In genomic region chr7:142905759-142906158, GRCh38 we compare ENCODE assay signal across 28 cellular contexts. TPM values are rescaled to one million over a fixed set of nuclear protein-coding genes. Genes with fewer than 3 reads are reported as not detected.
DNase-seq lines count a peak whose midpoint lies in the region; ATAC-seq, FAIRE-seq and TF ChIP-seq lines count a peak whose summit lies in the region.
"Had no signal": no experiment of that assay in that cellular context is flagged by ENCODE, and none has a peak within 500 bp of the region (broad histone marks: within the 10 kb centered on the region; RNA-seq: fewer than 3 reads in every experiment).

No MANE protein-coding gene starts in this region.

- TF ChIP-seq POLR2A in A549 (IDR thresholded peaks at IDR 0.05; ENCODE audit: low read length): no peak
- TF ChIP-seq POLR2A in GM12878 (IDR thresholded peaks at IDR 0.05; ENCODE audit: low read depth, low read length): no peak

- 12% methylated on average over 2 of the region's 2 CpGs for WGBS in A549 (ENCODE audit: missing lambda C conversion rate)
- 23% methylated on average over 2 of the region's 2 CpGs for WGBS in GM12878 (ENCODE audit: insufficient coverage, insufficient replicate concordance, low lambda C conversion rate, missing lambda C conversion rate)

- SMC1A ChIA-PET in GM12878 (lab: Charles Lee; ENCODE audit: uncharacterized antibody, unreplicated experiment): no interaction called here

- in situ Hi-C loops in GM12878 (cut with MboI): no loop called here

- H3K79me2 ChIP-seq in GM12878 (ENCODE audit: control insufficient read depth, insufficient read depth, low read length): no peaks in the 10 kb centered on the region

- FAIRE-seq in A549 (lab: Jason Lieb, UNC) (no peak), GM12878 (lab: Jason Lieb, UNC) (peak; percentile 7), frontal cortex (lab: Jason Lieb, UNC) (no peak)
- FAIRE-seq: GM12891, GM19239 had no signal

- CTCF ChIA-PET in A549 (lab: Yijun Ruan, JAX): no interaction called here
- CTCF ChIA-PET in GM12878 (lab: Yijun Ruan, JAX): no interaction called here

- DNase-seq in A549 (ENCODE audit: low read depth in 1 of 2, low spot score in 1 of 2): no peak
- DNase-seq in GM12878 (ENCODE audit: low read depth, low spot score): no peak
- DNase-seq in frontal cortex (ENCODE audit: low spot score in 2 of 2): no peak
- no peak for DNase-seq in SK-N-DZ (ENCODE audit: low spot score)
- DNase-seq: ACHN; BE2C; C1 segment of cervical spinal cord; CD4-positive, alpha-beta memory T cell; CD4-positive, CD25-positive, alpha-beta regulatory T cell; CD8-positive, alpha-beta memory T cell; COR-L47; DMS 273 treated with DMSO at 0.1 percent for 48 hours; DMS153; DMS53; DMS79; DND-41; EL; GDM1 had no signal

- H3K4me1 ChIP-seq in A549 (no peaks in the 10 kb centered on the region), GM12878 (ENCODE audit: control insufficient read depth, insufficient read depth, low read length) (no peaks in the 10 kb centered on the region)
- H3K4me1 ChIP-seq: BE2C, BLaER1 had no signal

- no TSS peak for BruUV-seq in GM12878 (replicated peaks; lab: Mats Ljungman, UMichigan)

- RAD21 ChIA-PET in GM12878 (lab: Charles Lee; ENCODE audit: unreplicated experiment): no interaction called here

- peaks cover 2% of the 10 kb centered on the region; the same call in 1 of the 3 replicates for H3K9me3 ChIP-seq in A549
- H3K9me3 ChIP-seq in GM12878 (replicated peaks; ENCODE audit: control insufficient read depth, insufficient read depth, low read length): no peaks in the 10 kb centered on the region
- H3K9me3 ChIP-seq: BE2C had no signal

- H3K36me3 ChIP-seq in GM12878 (ENCODE audit: control insufficient read depth in 2 of 2, insufficient read depth in 2 of 2, low read length in 1 of 2): no peaks in the 10 kb centered on the region
- H3K36me3 ChIP-seq: BE2C, BLaER1 had no signal

- H3K27me3 ChIP-seq in GM12878 (replicated peaks in 1 of 2; ENCODE audit: control insufficient read depth in 2 of 2, insufficient read depth in 2 of 2, low read length in 1 of 2): no peaks in the 10 kb centered on the region
- H3K27me3 ChIP-seq: BE2C, BLaER1 had no signal

- ATAC-seq in A549: no peak
- ATAC-seq in GM12878: no peak

- no peak overlapping the region for H2AFZ ChIP-seq in GM12878 (ENCODE audit: control insufficient read depth, low read depth, low read length)

- H4K20me1 ChIP-seq in GM12878 (ENCODE audit: control insufficient read depth, insufficient read depth): no peaks in the 10 kb centered on the region
- H4K20me1 ChIP-seq: BLaER1 had no signal

- H3K9ac ChIP-seq in GM12878 (ENCODE audit: control insufficient read depth, insufficient read depth, low read length): no peak overlapping the region
- H3K9ac ChIP-seq: BLaER1 had no signal

- no peak overlapping the region for H3K4me3 ChIP-seq in A549
- no peak overlapping the region for H3K4me3 ChIP-seq in GM12878
- H3K4me3 ChIP-seq: BLaER1 had no signal

- no peak for TF ChIP-seq EP300 in A549 (IDR thresholded peaks at IDR 0.05)
- no peak for TF ChIP-seq EP300 in GM12878 (IDR thresholded peaks at IDR 0.05; ENCODE audit: borderline replicate concordance in 1 of 2, control insufficient read depth in 1 of 2, low read depth in 2 of 2, low read length in 2 of 2)

- POLR2A ChIA-PET in A549 (lab: Yijun Ruan, JAX) (no interaction called here), GM12878 (lab: Charles Lee) (no interaction called here)

- H3K4me2 ChIP-seq in A549: no peak overlapping the region
- H3K4me2 ChIP-seq in GM12878 (ENCODE audit: control insufficient read depth, insufficient read depth): no peak overlapping the region
- H3K4me2 ChIP-seq: BLaER1 had no signal

- TF ChIP-seq RAD21 in A549 (conservative IDR thresholded peaks at IDR 0.05 in 1 of 2, IDR thresholded peaks at IDR 0.05 in 1 of 2) (no peak), GM12878 (IDR thresholded peaks at IDR 0.05; ENCODE audit: insufficient read depth, low read depth, low read length) (no peak)

- TF ChIP-seq CTCF in A549 (IDR thresholded peaks at IDR 0.05) (no peak), GM12878 (IDR thresholded peaks at IDR 0.05 in 2 of 3, conservative IDR thresholded peaks at IDR 0.05 in 1 of 3; ENCODE audit: control insufficient read depth in 2 of 3, extremely low read depth in 1 of 3, insufficient read depth in 1 of 3, low read depth in 3 of 3, low read length in 3 of 3) (no peak)

- intact Hi-C loops in GM12878 (cut with micrococcal nuclease; ENCODE audit: unreplicated experiment): no loop called here

- H3K27ac ChIP-seq in A549 (no peak overlapping the region), GM12878 (ENCODE audit: control insufficient read depth, insufficient read depth) (no peak overlapping the region)
- H3K27ac ChIP-seq: 22Rv1, BLaER1 had no signal

RNA-seq across cellular contexts. Expression of gene TRPV6, which starts 20.2 kb away (rescaled TPM):
- polyA plus RNA-seq in A549 (2011; rRNA removed): 0.04 TPM in 1 of 2 replicates, not detected in the other
- polyA plus RNA-seq in A549 (2012; cell fraction: cytosol; rRNA removed): not detected in 2 replicates
- polyA plus RNA-seq in A549 (2012; cell fraction: nucleus; rRNA removed): 0.01 and 0.05 TPM in 2 replicates
- polyA plus RNA-seq in A549 (2017; fragmentation: RNase III; extraction: RNeasy Plus Mini Kit Qiagen cat#74134 plus additional on column Dnase treatment): not detected in 3 replicates
- not detected in 2 replicates for polyA minus RNA-seq in A549 (2011; rRNA and poly(A)+ RNA removed)
- total RNA-seq in GM12878 (2013; cell fraction: nucleolus; rRNA removed): 0.05 and 0.33 TPM in 2 replicates
- total RNA-seq in GM12878 (2014; rRNA removed): not detected in 2 replicates
- not detected in 2 replicates for total RNA-seq in GM12878 (2014; rRNA removed; fragmentation: Illumina TruSeq; extraction: Trizol)
- not detected in 2 replicates for total RNA-seq in GM12878 (2021)
- polyA plus RNA-seq in GM12878 (2011; ENCODE audit: low read depth): not detected
- polyA plus RNA-seq in GM12878 (2011; rRNA removed): not detected in 2 replicates
- polyA plus RNA-seq in GM12878 (2011; cell fraction: cytosol; rRNA removed): not detected in 2 replicates
- 0.09 and 0.21 TPM in 2 replicates for polyA plus RNA-seq in GM12878 (2011; cell fraction: nucleus; rRNA removed)
- polyA plus RNA-seq in GM12878 (2012): not detected in 2 replicates
- polyA plus RNA-seq in GM12878 (2014; fragmentation: Illumina TruSeq; extraction: Trizol): not detected in 2 replicates
- polyA plus RNA-seq in GM12878 (2014; fragmentation: Nextera tagmentation; extraction: Ambion mirVana): not detected
- polyA plus RNA-seq in GM12878 (2014; rRNA removed): not detected in 2 replicates
- polyA plus RNA-seq in GM12878 (2016; fragmentation: Nextera tagmentation; extraction: Ambion mirVana): not detected
- not detected in 2 replicates for polyA minus RNA-seq in GM12878 (2011; rRNA and poly(A)+ RNA removed)
- polyA minus RNA-seq in GM12878 (2011; cell fraction: cytosol; rRNA and poly(A)+ RNA removed): not detected in 2 replicates
- polyA minus RNA-seq in GM12878 (2011; cell fraction: nucleus; rRNA and poly(A)+ RNA removed): not detected in 2 replicates
- under 0.01 TPM for total RNA-seq in frontal cortex
- polyA plus RNA-seq in SK-N-DZ (2014; cell fraction: cytosol; rRNA removed): not detected in 2 replicates
- not detected in 2 replicates for polyA plus RNA-seq in SK-N-DZ (2014; cell fraction: nucleus; rRNA removed)
- total RNA-seq: A172; A673; CD4-positive, alpha-beta memory T cell; CD4-positive, CD25-positive, alpha-beta regulatory T cell; CD8-positive, alpha-beta memory T cell; Daoy; G401 had no signal
- polyA plus RNA-seq: AG04450; CD14-positive monocyte; CD8-positive, alpha-beta memory T cell had no signal

RNA-seq across cellular contexts. Expression of gene TRPV5, which starts 27.8 kb away (rescaled TPM):
- polyA plus RNA-seq in A549 (2011; rRNA removed): not detected in 2 replicates
- not detected in 2 replicates for polyA plus RNA-seq in A549 (2012; cell fraction: cytosol; rRNA removed)
- polyA plus RNA-seq in A549 (2012; cell fraction: nucleus; rRNA removed): 0.02 TPM in 1 of 2 replicates, not detected in the other
- polyA plus RNA-seq in A549 (2017; fragmentation: RNase III; extraction: RNeasy Plus Mini Kit Qiagen cat#74134 plus additional on column Dnase treatment): not detected in 3 replicates
- not detected in 2 replicates for polyA minus RNA-seq in A549 (2011; rRNA and poly(A)+ RNA removed)
- 0.47 and 0.50 TPM in 2 replicates for total RNA-seq in GM12878 (2013; cell fraction: nucleolus; rRNA removed)
- total RNA-seq in GM12878 (2014; rRNA removed): not detected in 2 replicates
- not detected in 2 replicates for total RNA-seq in GM12878 (2014; rRNA removed; fragmentation: Illumina TruSeq; extraction: Trizol)
- total RNA-seq in GM12878 (2021): not detected in 2 replicates
- polyA plus RNA-seq in GM12878 (2011; ENCODE audit: low read depth): not detected
- polyA plus RNA-seq in GM12878 (2011; rRNA removed): not detected in 2 replicates
- not detected in 2 replicates for polyA plus RNA-seq in GM12878 (2011; cell fraction: cytosol; rRNA removed)
- polyA plus RNA-seq in GM12878 (2011; cell fraction: nucleus; rRNA removed): not detected in 2 replicates
- not detected in 2 replicates for polyA plus RNA-seq in GM12878 (2012)
- polyA plus RNA-seq in GM12878 (2014; fragmentation: Illumina TruSeq; extraction: Trizol): not detected in 2 replicates
- not detected for polyA plus RNA-seq in GM12878 (2014; fragmentation: Nextera tagmentation; extraction: Ambion mirVana)
- not detected in 2 replicates for polyA plus RNA-seq in GM12878 (2014; rRNA removed)
- not detected for polyA plus RNA-seq in GM12878 (2016; fragmentation: Nextera tagmentation; extraction: Ambion mirVana)
- 0.37 TPM in 1 of 2 replicates, not detected in the other for polyA minus RNA-seq in GM12878 (2011; rRNA and poly(A)+ RNA removed)
- not detected in 2 replicates for polyA minus RNA-seq in GM12878 (2011; cell fraction: cytosol; rRNA and poly(A)+ RNA removed)
- 0.12 TPM in 1 of 2 replicates, not detected in the other for polyA minus RNA-seq in GM12878 (2011; cell fraction: nucleus; rRNA and poly(A)+ RNA removed)
- total RNA-seq in frontal cortex: not detected
- not detected in 2 replicates for polyA plus RNA-seq in SK-N-DZ (2014; cell fraction: cytosol; rRNA removed)
- polyA plus RNA-seq in SK-N-DZ (2014; cell fraction: nucleus; rRNA removed): not detected in 2 replicates
- total RNA-seq: A673; CD4-positive, alpha-beta memory T cell; CD4-positive, CD25-positive, alpha-beta regulatory T cell; CD8-positive, alpha-beta memory T cell; G401 had no signal
- polyA plus RNA-seq: AG04450; CD14-positive monocyte; CD4-positive, alpha-beta memory T cell; CD4-positive, CD25-positive, alpha-beta regulatory T cell; CD8-positive, alpha-beta memory T cell had no signal

RNA-seq across cellular contexts. Expression of gene LLCFC1, which starts 33.5 kb away (rescaled TPM):
- polyA plus RNA-seq in A549 (2011; rRNA removed) (not detected in 2 replicates), A549 (2017; fragmentation: RNase III; extraction: RNeasy Plus Mini Kit Qiagen cat#74134 plus additional on column Dnase treatment) (not detected in 3 replicates), GM12878 (2011; rRNA removed) (not detected in 2 replicates), GM12878 (2014; fragmentation: Illumina TruSeq; extraction: Trizol) (not detected in 2 replicates), GM12878 (2014; fragmentation: Nextera tagmentation; extraction: Ambion mirVana) (not detected), GM12878 (2014; rRNA removed) (not detected in 2 replicates), GM12878 (2016; fragmentation: Nextera tagmentation; extraction: Ambion mirVana) (not detected)
- not detected in 2 replicates for polyA plus RNA-seq in A549 (2012; cell fraction: cytosol; rRNA removed)
- polyA plus RNA-seq in A549 (2012; cell fraction: nucleus; rRNA removed): not detected in 2 replicates
- not detected in 2 replicates for polyA minus RNA-seq in A549 (2011; rRNA and poly(A)+ RNA removed)
- not detected in 2 replicates for total RNA-seq in GM12878 (2013; cell fraction: nucleolus; rRNA removed)
- total RNA-seq in GM12878 (2014; rRNA removed) (not detected in 2 replicates), GM12878 (2014; rRNA removed; fragmentation: Illumina TruSeq; extraction: Trizol) (not detected in 2 replicates), GM12878 (2021) (not detected in 2 replicates), frontal cortex (not detected)
- not detected for polyA plus RNA-seq in GM12878 (2011; ENCODE audit: low read depth)
- polyA plus RNA-seq in GM12878 (2011; cell fraction: cytosol; rRNA removed): not detected in 2 replicates
- polyA plus RNA-seq in GM12878 (2011; cell fraction: nucleus; rRNA removed): not detected in 2 replicates
- not detected in 2 replicates for polyA plus RNA-seq in GM12878 (2012)
- not detected in 2 replicates for polyA minus RNA-seq in GM12878 (2011; rRNA and poly(A)+ RNA removed)
- not detected in 2 replicates for polyA minus RNA-seq in GM12878 (2011; cell fraction: cytosol; rRNA and poly(A)+ RNA removed)
- polyA minus RNA-seq in GM12878 (2011; cell fraction: nucleus; rRNA and poly(A)+ RNA removed): not detected in 2 replicates
- not detected in 2 replicates for polyA plus RNA-seq in SK-N-DZ (2014; cell fraction: cytosol; rRNA removed)
- not detected in 2 replicates for polyA plus RNA-seq in SK-N-DZ (2014; cell fraction: nucleus; rRNA removed)
- total RNA-seq: A172; A673; CD4-positive, alpha-beta memory T cell; CD4-positive, CD25-positive, alpha-beta regulatory T cell; CD8-positive, alpha-beta memory T cell; Daoy; G401 had no signal
- polyA plus RNA-seq: AG04450; CD14-positive monocyte; CD4-positive, alpha-beta memory T cell; CD4-positive, CD25-positive, alpha-beta regulatory T cell; CD8-positive, alpha-beta memory T cell had no signal

RNA-seq across cellular contexts. Expression of gene EPHB6, which starts 50.9 kb away (rescaled TPM):
- 0.26 and 0.32 TPM in 2 replicates for polyA plus RNA-seq in A549 (2011; rRNA removed)
- 0.09 and 0.10 TPM in 2 replicates for polyA plus RNA-seq in A549 (2012; cell fraction: cytosol; rRNA removed)
- 0.35 and 0.86 TPM in 2 replicates for polyA plus RNA-seq in A549 (2012; cell fraction: nucleus; rRNA removed)
- 0.14 to 0.37 TPM (median 0.22 TPM) in 3 replicates for polyA plus RNA-seq in A549 (2017; fragmentation: RNase III; extraction: RNeasy Plus Mini Kit Qiagen cat#74134 plus additional on column Dnase treatment)
- 1.1 and 1.2 TPM in 2 replicates for polyA minus RNA-seq in A549 (2011; rRNA and poly(A)+ RNA removed)
- 0.69 and 1.5 TPM in 2 replicates for total RNA-seq in GM12878 (2013; cell fraction: nucleolus; rRNA removed)
- 0.34 TPM in 1 of 2 replicates, not detected in the other for total RNA-seq in GM12878 (2014; rRNA removed)
- 0.22 TPM in 1 of 2 replicates, not detected in the other for total RNA-seq in GM12878 (2014; rRNA removed; fragmentation: Illumina TruSeq; extraction: Trizol)
- 0.41 and 0.93 TPM in 2 replicates for total RNA-seq in GM12878 (2021)
- polyA plus RNA-seq in GM12878 (2011; ENCODE audit: low read depth): not detected
- polyA plus RNA-seq in GM12878 (2011; rRNA removed): 0.49 and 1.3 TPM in 2 replicates
- polyA plus RNA-seq in GM12878 (2011; cell fraction: cytosol; rRNA removed): 1.5 and 2.3 TPM in 2 replicates
- polyA plus RNA-seq in GM12878 (2011; cell fraction: nucleus; rRNA removed): 9.0 and 10.4 TPM in 2 replicates
- 0.18 TPM in 2 replicates for polyA plus RNA-seq in GM12878 (2012)
- polyA plus RNA-seq in GM12878 (2014; fragmentation: Illumina TruSeq; extraction: Trizol): 0.06 TPM in 1 of 2 replicates, not detected in the other
- under 1 TPM in 1 of 2 experiments, not detected in 1; 0.11 TPM for polyA plus RNA-seq in GM12878 (2014; fragmentation: Nextera tagmentation; extraction: Ambion mirVana)
- polyA plus RNA-seq in GM12878 (2014; rRNA removed): 0.68 and 0.88 TPM in 2 replicates
- polyA plus RNA-seq in GM12878 (2016; fragmentation: Nextera tagmentation; extraction: Ambion mirVana): under 1 TPM in 1 of 2 experiments, not detected in 1; 0.47 TPM
- 0.95 and 2.0 TPM in 2 replicates for polyA minus RNA-seq in GM12878 (2011; rRNA and poly(A)+ RNA removed)
- 2.9 and 3.8 TPM in 2 replicates for polyA minus RNA-seq in GM12878 (2011; cell fraction: cytosol; rRNA and poly(A)+ RNA removed)
- 1.3 and 2.5 TPM in 2 replicates for polyA minus RNA-seq in GM12878 (2011; cell fraction: nucleus; rRNA and poly(A)+ RNA removed)
- 29.3 TPM for total RNA-seq in frontal cortex
- polyA plus RNA-seq in SK-N-DZ (2014; cell fraction: cytosol; rRNA removed): 0.05 and 0.17 TPM in 2 replicates
- polyA plus RNA-seq in SK-N-DZ (2014; cell fraction: nucleus; rRNA removed): 0.09 and 0.41 TPM in 2 replicates
- total RNA-seq: G401 had no signal

RNA-seq across cellular contexts. Expression of gene KEL, which starts 56.4 kb away (rescaled TPM):
- 0.14 and 0.33 TPM in 2 replicates for polyA plus RNA-seq in A549 (2011; rRNA removed)
- 0.01 TPM in 2 replicates for polyA plus RNA-seq in A549 (2012; cell fraction: cytosol; rRNA removed)
- polyA plus RNA-seq in A549 (2012; cell fraction: nucleus; rRNA removed): 0.15 and 0.16 TPM in 2 replicates
- not detected in 3 replicates for polyA plus RNA-seq in A549 (2017; fragmentation: RNase III; extraction: RNeasy Plus Mini Kit Qiagen cat#74134 plus additional on column Dnase treatment)
- polyA minus RNA-seq in A549 (2011; rRNA and poly(A)+ RNA removed): not detected in 2 replicates
- 6.7 and 9.0 TPM in 2 replicates for total RNA-seq in GM12878 (2013; cell fraction: nucleolus; rRNA removed)
- total RNA-seq in GM12878 (2014; rRNA removed): 0.05 TPM in 1 of 2 replicates, not detected in the other
- 0.14 and 0.31 TPM in 2 replicates for total RNA-seq in GM12878 (2014; rRNA removed; fragmentation: Illumina TruSeq; extraction: Trizol)
- total RNA-seq in GM12878 (2021): 0.28 and 1.7 TPM in 2 replicates
- not detected for polyA plus RNA-seq in GM12878 (2011; ENCODE audit: low read depth)
- 0.12 and 0.13 TPM in 2 replicates for polyA plus RNA-seq in GM12878 (2011; rRNA removed)
- polyA plus RNA-seq in GM12878 (2011; cell fraction: cytosol; rRNA removed): 0.18 and 0.32 TPM in 2 replicates
- 0.91 and 1.2 TPM in 2 replicates for polyA plus RNA-seq in GM12878 (2011; cell fraction: nucleus; rRNA removed)
- 0.39 and 0.49 TPM in 2 replicates for polyA plus RNA-seq in GM12878 (2012)
- 0.10 TPM in 1 of 2 replicates, not detected in the other for polyA plus RNA-seq in GM12878 (2014; fragmentation: Illumina TruSeq; extraction: Trizol)
- polyA plus RNA-seq in GM12878 (2014; fragmentation: Nextera tagmentation; extraction: Ambion mirVana): under 1 TPM; 0.15 to 0.68 TPM
- polyA plus RNA-seq in GM12878 (2014; rRNA removed): 0.05 and 0.18 TPM in 2 replicates
- under 1 TPM in 1 of 2 experiments, not detected in 1; 0.73 TPM for polyA plus RNA-seq in GM12878 (2016; fragmentation: Nextera tagmentation; extraction: Ambion mirVana)
- polyA minus RNA-seq in GM12878 (2011; rRNA and poly(A)+ RNA removed): 0.05 TPM in 1 of 2 replicates, not detected in the other
- not detected in 2 replicates for polyA minus RNA-seq in GM12878 (2011; cell fraction: cytosol; rRNA and poly(A)+ RNA removed)
- polyA minus RNA-seq in GM12878 (2011; cell fraction: nucleus; rRNA and poly(A)+ RNA removed): 1.8 and 2.2 TPM in 2 replicates
- 0.82 TPM for total RNA-seq in frontal cortex
- 0.22 and 0.78 TPM in 2 replicates for polyA plus RNA-seq in SK-N-DZ (2014; cell fraction: cytosol; rRNA removed)
- 1.2 and 2.9 TPM in 2 replicates for polyA plus RNA-seq in SK-N-DZ (2014; cell fraction: nucleus; rRNA removed)
- total RNA-seq: A172, A673, Daoy, G401 had no signal
- polyA plus RNA-seq: CD14-positive monocyte; CD4-positive, alpha-beta memory T cell; CD4-positive, CD25-positive, alpha-beta regulatory T cell; CD8-positive, alpha-beta memory T cell had no signal
